Comparison of ENCODE assay signal across 15 cellular contexts in genomic region chr5:180113660-180114303, GRCh38. TPM values are rescaled to one million over a fixed set of nuclear protein-coding genes. Genes with fewer than 3 reads are reported as not detected.
DNase-seq lines count a peak whose midpoint lies in the region; ATAC-seq and TF ChIP-seq lines count a peak whose summit lies in the region.
"Had no signal": no experiment of that assay in that cellular context is flagged by ENCODE, and none has a peak within 500 bp of the region (broad histone marks: within the 10 kb centered on the region; RNA-seq: fewer than 3 reads in every experiment).

No MANE protein-coding gene starts in this region.

- peak; percentile 13 for DNase-seq in activated naive CD8-positive, alpha-beta T cell treated with anti-CD3 and anti-CD28 coated beads, Interleukin-2, amount 10 ng/mL, durations not matched to agents 7 days and 5 days
- no peak for DNase-seq in activated naive CD8-positive, alpha-beta T cell treated with anti-CD3 and anti-CD28 coated beads for 36 hours
- DNase-seq in coronary artery (ENCODE audit: low spot score), result peak; percentile 24
- peak; percentile 39 for DNase-seq in islet precursor cell
- DNase-seq in suprapubic skin (ENCODE audit: low spot score in 2 of 2), result peak; percentile 55 to 56
- DNase-seq in NCI-H1048 (lab: John Stamatoyannopoulos, UW), result no peak
- no peak for DNase-seq in hepatocyte (ENCODE audit: low spot score)
- DNase-seq: CD4-positive, CD25-positive, alpha-beta regulatory T cell; DMS53; H9; NCI-H1092 treated with DMSO at 0.1 percent for 48 hours; NCI-H2081 treated with DMSO at 0.1 percent for 48 hours; NCI-H510A; NCI-H774 had no signal

- H3K27ac Mint-ChIP-seq in activated naive CD8-positive, alpha-beta T cell treated with anti-CD3 and anti-CD28 coated beads, Interleukin-2, amount 10 ng/mL, durations not matched to agents 7 days and 5 days, result no peak overlapping the region
- H3K27ac Mint-ChIP-seq in activated naive CD8-positive, alpha-beta T cell treated with anti-CD3 and anti-CD28 coated beads for 36 hours, result no peak overlapping the region
- H3K27ac Mint-ChIP-seq: CD4-positive, CD25-positive, alpha-beta regulatory T cell; H9 had no signal

- H4K20me1 ChIP-seq in hepatocyte (ENCODE audit: insufficient read depth, poor library complexity, severe bottlenecking), result no peaks in the 10 kb centered on the region

- no peak overlapping the region for H3K4me2 ChIP-seq in hepatocyte
- H3K4me2 ChIP-seq: PC-9 had no signal

- H3K36me3 ChIP-seq in suprapubic skin (no peaks in the 10 kb centered on the region), hepatocyte (replicated peaks; ENCODE audit: insufficient read depth, low read depth) (no peaks in the 10 kb centered on the region)

- no peak overlapping the region for H3K4me3 Mint-ChIP-seq in activated naive CD8-positive, alpha-beta T cell treated with anti-CD3 and anti-CD28 coated beads, Interleukin-2, amount 10 ng/mL, durations not matched to agents 7 days and 5 days
- H3K4me3 Mint-ChIP-seq in activated naive CD8-positive, alpha-beta T cell treated with anti-CD3 and anti-CD28 coated beads for 36 hours, result no peak overlapping the region
- H3K4me3 Mint-ChIP-seq: CD4-positive, CD25-positive, alpha-beta regulatory T cell; H9 had no signal

- H3K27ac ChIP-seq in coronary artery, result no peak overlapping the region
- no peak overlapping the region for H3K27ac ChIP-seq in suprapubic skin
- H3K27ac ChIP-seq in hepatocyte, result no peak overlapping the region
- H3K27ac ChIP-seq: PC-9 had no signal

- no peak for TF ChIP-seq EP300 in suprapubic skin (IDR thresholded peaks at IDR 0.05)

- no peak overlapping the region for H2AFZ ChIP-seq in hepatocyte
- H2AFZ ChIP-seq: PC-9 had no signal

- H3K4me1 Mint-ChIP-seq in activated naive CD8-positive, alpha-beta T cell treated with anti-CD3 and anti-CD28 coated beads, Interleukin-2, amount 10 ng/mL, durations not matched to agents 7 days and 5 days, result no peaks in the 10 kb centered on the region
- H3K4me1 Mint-ChIP-seq in activated naive CD8-positive, alpha-beta T cell treated with anti-CD3 and anti-CD28 coated beads for 36 hours, result no peaks in the 10 kb centered on the region
- H3K4me1 Mint-ChIP-seq: CD4-positive, CD25-positive, alpha-beta regulatory T cell had no signal

- WGBS in suprapubic skin, result 87% methylated on average over 23 of the region's 23 CpGs
- WGBS in hepatocyte (ENCODE audit: low lambda C conversion rate, missing lambda C conversion rate), result 93% methylated on average over 13 of the region's 23 CpGs

- H3K4me1 ChIP-seq in suprapubic skin, result no peaks in the 10 kb centered on the region
- no peaks in the 10 kb centered on the region for H3K4me1 ChIP-seq in hepatocyte (ENCODE audit: insufficient read depth)

- H3K27me3 ChIP-seq in suprapubic skin, result peaks cover 4% of the 10 kb centered on the region
- H3K27me3 ChIP-seq in hepatocyte, result no peaks in the 10 kb centered on the region

- H3K9me2 ChIP-seq in hepatocyte (replicated peaks; ENCODE audit: insufficient read depth), result no peaks in the 10 kb centered on the region

- H3K79me2 ChIP-seq in hepatocyte, result no peaks in the 10 kb centered on the region

- H3K9me3 Mint-ChIP-seq in activated naive CD8-positive, alpha-beta T cell treated with anti-CD3 and anti-CD28 coated beads, Interleukin-2, amount 10 ng/mL, durations not matched to agents 7 days and 5 days, result no peaks in the 10 kb centered on the region
- H3K9me3 Mint-ChIP-seq in activated naive CD8-positive, alpha-beta T cell treated with anti-CD3 and anti-CD28 coated beads for 36 hours, result no peaks in the 10 kb centered on the region
- H3K9me3 Mint-ChIP-seq: H9 had no signal

- ATAC-seq in activated naive CD8-positive, alpha-beta T cell treated with anti-CD3 and anti-CD28 coated beads, Interleukin-2, amount 10 ng/mL, durations not matched to agents 7 days and 5 days (ENCODE audit: low read depth), result no peak

- POLR2A ChIA-PET in activated naive CD8-positive, alpha-beta T cell treated with anti-CD3 and anti-CD28 coated beads, Interleukin-2, amount 10 ng/mL, durations not matched to agents 7 days and 5 days (lab: Charles Lee), result no interaction called here

- no peaks in the 10 kb centered on the region for H3K27me3 Mint-ChIP-seq in activated naive CD8-positive, alpha-beta T cell treated with anti-CD3 and anti-CD28 coated beads, Interleukin-2, amount 10 ng/mL, durations not matched to agents 7 days and 5 days
- H3K27me3 Mint-ChIP-seq in activated naive CD8-positive, alpha-beta T cell treated with anti-CD3 and anti-CD28 coated beads for 36 hours, result no peaks in the 10 kb centered on the region

- H3K4me3 ChIP-seq in coronary artery, result no peak overlapping the region
- no peak overlapping the region for H3K4me3 ChIP-seq in suprapubic skin
- H3K4me3 ChIP-seq in hepatocyte, result no peak overlapping the region
- H3K4me3 ChIP-seq: PC-9 had no signal

- no peaks in the 10 kb centered on the region for H3K36me3 Mint-ChIP-seq in activated naive CD8-positive, alpha-beta T cell treated with anti-CD3 and anti-CD28 coated beads, Interleukin-2, amount 10 ng/mL, durations not matched to agents 7 days and 5 days
- no peaks in the 10 kb centered on the region for H3K36me3 Mint-ChIP-seq in activated naive CD8-positive, alpha-beta T cell treated with anti-CD3 and anti-CD28 coated beads for 36 hours
- H3K36me3 Mint-ChIP-seq: CD4-positive, CD25-positive, alpha-beta regulatory T cell had no signal

- TF ChIP-seq POLR2A in suprapubic skin (IDR thresholded peaks at IDR 0.05), result no peak

- TF ChIP-seq CTCF in coronary artery (IDR thresholded peaks at IDR 0.05) (no peak), suprapubic skin (IDR thresholded peaks at IDR 0.05) (no peak), hepatocyte (IDR thresholded peaks at IDR 0.05; ENCODE audit: poor library complexity) (no peak)

- H3K9me3 ChIP-seq in suprapubic skin (no peaks in the 10 kb centered on the region), hepatocyte (ENCODE audit: low read depth) (no peaks in the 10 kb centered on the region)

RNA-seq across cellular contexts. Expression of gene RNF130, which starts 42.2 kb away (rescaled TPM):
- 10 to 100 TPM; 10.7 to 11.5 TPM for total RNA-seq in activated naive CD8-positive, alpha-beta T cell treated with anti-CD3 and anti-CD28 coated beads, Interleukin-2, amount 10 ng/mL, durations not matched to agents 7 days and 5 days
- 10 to 100 TPM in 1 of 2 experiments, 1 to 10 TPM in 1; 10.0 to 10.8 TPM for total RNA-seq in activated naive CD8-positive, alpha-beta T cell treated with anti-CD3 and anti-CD28 coated beads for 36 hours
- total RNA-seq in suprapubic skin, result 10 to 100 TPM; 24.8 to 37.2 (median 29.8) TPM
- total RNA-seq in hepatocyte, result 39.6 and 42.4 TPM in 2 replicates
- 62.4 and 64.9 TPM in 2 replicates for polyA plus RNA-seq in hepatocyte

Comparison
In these comparisons a context has a peak if more than half of its experiments do, and no peak if none do; other contexts are left out.
1. DNase-seq: peak in activated naive CD8-positive, alpha-beta T cell treated with anti-CD3 and anti-CD28 coated beads, Interleukin-2, amount 10 ng/mL, durations not matched to agents 7 days and 5 days (single experiment), coronary artery (single experiment), islet precursor cell (single experiment) and suprapubic skin (2 of 2); none in activated naive CD8-positive, alpha-beta T cell treated with anti-CD3 and anti-CD28 coated beads for 36 hours (single experiment), NCI-H1048 (single experiment) and hepatocyte (single experiment).